Comparison of ENCODE assay signal across 20 cellular contexts in genomic region chr15:101035611-101036010, GRCh38.
DNase-seq lines count a peak whose midpoint lies in the region; ATAC-seq, FAIRE-seq and TF ChIP-seq lines count a peak whose summit lies in the region.
"Had no signal": no experiment of that assay in that cellular context is flagged by ENCODE, and none has a peak within 500 bp of the region (broad histone marks: within the 10 kb centered on the region; RNA-seq: fewer than 3 reads in every experiment).

No MANE protein-coding gene starts in this region.

- H3K27ac ChIP-seq in esophagus squamous epithelium (no peak overlapping the region), kidney (ENCODE audit: low read depth in 2 of 2, low read length in 2 of 2) (no peak overlapping the region)
- H3K27ac ChIP-seq: body of pancreas, foreskin keratinocyte, KMS-11, parathyroid adenoma, upper lobe of right lung had no signal

- DNase-seq in AML-193 (lab: John Stamatoyannopoulos, UW), result peak; percentile 21 to 28
- DNase-seq in NB4 (ENCODE audit: low read depth), result peak; percentile 57
- DNase-seq in esophagus squamous epithelium (lab: John Stamatoyannopoulos, UW), result no peak
- no peak for DNase-seq in kidney
- no peak for DNase-seq in activated T-helper 2 cell treated with anti-CD3 and anti-CD28 coated beads, Interferon-gamma antibody, Interleukin-2, Interleukin-4, amounts not matched to agents 10 μg/mL and 5 μg/mL and 100 μg/mL, durations not matched to agents 14 hours and 24 hours and 36 hours (ENCODE audit: low spot score)
- DNase-seq in cardiac septum (ENCODE audit: low spot score), result no peak
- DNase-seq: activated CD4-positive, alpha-beta T cell treated with anti-CD3 and anti-CD28 coated beads, Interleukin-2, amount 10 ng/mL, durations not matched to agents 7 days and 5 days; body of pancreas; effector CD4-positive, alpha-beta T cell; foreskin keratinocyte; immature natural killer cell; NCI-H2081; T-cell; upper lobe of right lung had no signal

- H3K4me3 Mint-ChIP-seq in activated T-helper 2 cell treated with anti-CD3 and anti-CD28 coated beads, Interferon-gamma antibody, Interleukin-2, Interleukin-4, amounts not matched to agents 10 μg/mL and 5 μg/mL and 100 μg/mL, durations not matched to agents 14 hours and 24 hours and 36 hours (ENCODE audit: low read depth), result no peak overlapping the region
- H3K4me3 Mint-ChIP-seq: activated CD4-positive, alpha-beta T cell treated with anti-CD3 and anti-CD28 coated beads, Interleukin-2, amount 10 ng/mL, durations not matched to agents 7 days and 5 days; activated T-helper 17 cell treated with anti-CD3 and anti-CD28 coated beads, Interleukin-2, amount 50 U/mL, for 72 hours; immature natural killer cell; mesothelial cell of epicardium; T-cell had no signal

- peaks cover 22% of the 10 kb centered on the region for H3K9me3 Mint-ChIP-seq in activated T-helper 2 cell treated with anti-CD3 and anti-CD28 coated beads, Interferon-gamma antibody, Interleukin-2, Interleukin-4, amounts not matched to agents 10 μg/mL and 5 μg/mL and 100 μg/mL, durations not matched to agents 14 hours and 24 hours and 36 hours

- H3K36me3 Mint-ChIP-seq in activated T-helper 2 cell treated with anti-CD3 and anti-CD28 coated beads, Interferon-gamma antibody, Interleukin-2, Interleukin-4, amounts not matched to agents 10 μg/mL and 5 μg/mL and 100 μg/mL, durations not matched to agents 14 hours and 24 hours and 36 hours (ENCODE audit: low read depth), result no peaks in the 10 kb centered on the region

- H3K36me3 ChIP-seq in esophagus squamous epithelium (peaks cover 0 to 40% (median 0%) of the 10 kb centered on the region in 3 donors), kidney (ENCODE audit: control insufficient read depth in 1 of 2, insufficient read depth in 2 of 2, low read length in 2 of 2) (no peaks in the 10 kb centered on the region)

- H3K4me1 ChIP-seq in esophagus squamous epithelium (peaks cover 0 to 9% (median 0%) of the 10 kb centered on the region in 3 donors), kidney (ENCODE audit: control insufficient read depth in 1 of 2, insufficient read depth in 1 of 2, low read depth in 1 of 2, low read length in 2 of 2) (no peaks in the 10 kb centered on the region)
- H3K4me1 ChIP-seq: body of pancreas, parathyroid adenoma, upper lobe of right lung had no signal

- no peak overlapping the region for H3K27ac Mint-ChIP-seq in activated T-helper 2 cell treated with anti-CD3 and anti-CD28 coated beads, Interferon-gamma antibody, Interleukin-2, Interleukin-4, amounts not matched to agents 10 μg/mL and 5 μg/mL and 100 μg/mL, durations not matched to agents 14 hours and 24 hours and 36 hours
- H3K27ac Mint-ChIP-seq: activated CD4-positive, alpha-beta T cell treated with anti-CD3 and anti-CD28 coated beads, Interleukin-2, amount 10 ng/mL, durations not matched to agents 7 days and 5 days; activated T-helper 17 cell treated with anti-CD3 and anti-CD28 coated beads, Interleukin-2, amount 50 U/mL, for 72 hours; immature natural killer cell; mesothelial cell of epicardium; T-cell had no signal

- no peak for FAIRE-seq in kidney (lab: Jason Lieb, UNC)

- peaks cover 11% of the 10 kb centered on the region for H3K4me1 Mint-ChIP-seq in activated T-helper 2 cell treated with anti-CD3 and anti-CD28 coated beads, Interferon-gamma antibody, Interleukin-2, Interleukin-4, amounts not matched to agents 10 μg/mL and 5 μg/mL and 100 μg/mL, durations not matched to agents 14 hours and 24 hours and 36 hours (ENCODE audit: low read depth)
- H3K4me1 Mint-ChIP-seq: activated CD4-positive, alpha-beta T cell treated with anti-CD3 and anti-CD28 coated beads, Interleukin-2, amount 10 ng/mL, durations not matched to agents 7 days and 5 days; activated T-helper 17 cell treated with anti-CD3 and anti-CD28 coated beads, Interleukin-2, amount 50 U/mL, for 72 hours; immature natural killer cell; mesothelial cell of epicardium; T-cell had no signal

- no peaks in the 10 kb centered on the region for H3K9me3 ChIP-seq in esophagus squamous epithelium
- H3K9me3 ChIP-seq in kidney (ENCODE audit: control insufficient read depth in 1 of 2, low read length in 2 of 2), result peaks cover 0 to 7% of the 10 kb centered on the region in 2 donors
- H3K9me3 ChIP-seq: body of pancreas, upper lobe of right lung had no signal

- peaks cover 50% of the 10 kb centered on the region for H3K27me3 Mint-ChIP-seq in activated T-helper 2 cell treated with anti-CD3 and anti-CD28 coated beads, Interferon-gamma antibody, Interleukin-2, Interleukin-4, amounts not matched to agents 10 μg/mL and 5 μg/mL and 100 μg/mL, durations not matched to agents 14 hours and 24 hours and 36 hours (ENCODE audit: low read depth)

- intact Hi-C loops in esophagus squamous epithelium (cut with DNase I), result no loop called here
- intact Hi-C loops in kidney (cut with DNase I), result no loop called here
- intact Hi-C loops in activated T-helper 2 cell treated with anti-CD3 and anti-CD28 coated beads, Interferon-gamma antibody, Interleukin-2, Interleukin-4, amounts not matched to agents 10 μg/mL and 5 μg/mL and 100 μg/mL, durations not matched to agents 14 hours and 24 hours and 36 hours (cut with micrococcal nuclease), result no loop called here
- intact Hi-C loops in cardiac septum (cut with DNase I), result no loop called here

- ATAC-seq in GM19035 (IDR thresholded peaks at IDR 0.05; ENCODE audit: unreplicated experiment), result peak; percentile 50
- ATAC-seq in HG02885 (IDR thresholded peaks at IDR 0.05; ENCODE audit: poor library complexity, unreplicated experiment), result peak; percentile 55
- ATAC-seq: activated T-helper 17 cell treated with anti-CD3 and anti-CD28 coated beads, Interleukin-2, amount 50 U/mL, for 72 hours; body of pancreas; foreskin keratinocyte; T-cell; upper lobe of right lung had no signal

- H3K4me3 ChIP-seq in NB4 (ENCODE audit: low read depth, low read length) (no peak overlapping the region), esophagus squamous epithelium (no peak overlapping the region), kidney (ENCODE audit: low read length in 2 of 2) (no peak overlapping the region)
- H3K4me3 ChIP-seq: body of pancreas, upper lobe of right lung had no signal

- TF ChIP-seq POLR2A in NB4 (IDR thresholded peaks at IDR 0.05; ENCODE audit: extremely low read depth, insufficient read length) (no peak), esophagus squamous epithelium (IDR thresholded peaks at IDR 0.05) (no peak)

- no peak overlapping the region for H3K9ac ChIP-seq in kidney (ENCODE audit: low read length in 2 of 2)
- H3K9ac ChIP-seq: KMS-11, parathyroid adenoma had no signal

- no peaks in the 10 kb centered on the region for H3K27me3 ChIP-seq in esophagus squamous epithelium
- H3K27me3 ChIP-seq: body of pancreas, foreskin keratinocyte, upper lobe of right lung had no signal

- TF ChIP-seq CTCF in NB4 (IDR thresholded peaks at IDR 0.05; ENCODE audit: low read depth, low read length) (no peak), esophagus squamous epithelium (IDR thresholded peaks at IDR 0.05) (no peak), kidney (IDR thresholded peaks at IDR 0.05; ENCODE audit: borderline replicate concordance, extremely low read depth, insufficient read depth) (no peak)

Comparison
In these comparisons a context has a peak if more than half of its experiments do, and no peak if none do; other contexts are left out.
1. DNase-seq: peak in AML-193 (2 of 2) and NB4 (single experiment); none in esophagus squamous epithelium (single experiment), kidney (single experiment), activated T-helper 2 cell treated with anti-CD3 and anti-CD28 coated beads, Interferon-gamma antibody, Interleukin-2, Interleukin-4, amounts not matched to agents 10 μg/mL and 5 μg/mL and 100 μg/mL, durations not matched to agents 14 hours and 24 hours and 36 hours (single experiment) and cardiac septum (single experiment).